ENCODE assay signal across 8 cellular contexts in the genomic region with DNA sequence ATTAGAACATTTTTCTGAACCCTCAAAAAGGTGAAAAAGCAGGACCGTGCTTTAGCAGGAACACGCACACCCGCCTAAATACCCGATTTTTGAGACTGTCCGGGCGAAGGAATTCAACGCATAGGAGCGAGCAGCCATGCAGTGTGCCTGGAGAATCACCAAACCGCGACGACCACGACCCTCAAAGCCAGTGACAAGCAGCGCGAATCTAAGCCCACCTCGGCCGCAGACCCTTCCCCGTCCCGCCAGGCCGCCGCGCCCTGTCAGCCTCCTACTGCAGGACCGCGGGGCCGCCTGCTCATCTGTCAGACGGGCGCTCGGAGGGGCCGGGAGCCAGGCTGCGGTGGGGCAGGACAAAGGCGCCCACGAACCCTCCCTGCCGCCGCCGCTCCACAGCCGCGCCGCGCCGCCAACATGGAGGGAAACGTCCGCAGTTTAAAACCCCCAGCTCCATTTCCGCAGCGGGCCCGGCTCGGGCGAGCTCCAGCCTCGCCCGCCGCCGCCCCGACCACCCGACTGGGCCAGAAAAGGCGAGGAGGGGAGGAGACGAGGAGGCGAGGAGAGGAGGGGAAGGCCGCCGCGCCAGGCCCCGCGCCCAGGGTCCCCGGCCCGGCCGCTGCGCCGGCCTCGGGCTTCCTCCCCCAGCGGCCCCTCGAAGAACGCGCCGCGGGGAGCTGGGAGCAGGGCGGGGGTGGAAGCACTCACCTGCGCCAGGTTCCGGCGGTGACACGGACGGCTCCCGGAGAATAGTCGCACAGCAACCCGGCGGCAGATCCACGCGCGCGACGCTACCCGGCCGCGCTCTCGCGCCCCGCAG. TPM values are rescaled to one million over a fixed set of nuclear protein-coding genes. Genes with fewer than 3 reads are reported as not detected.
A peak's percentile ranks its signal among the peaks of the same experiment; 100 is the strongest.
DNase-seq lines count a peak whose midpoint lies in the region; ATAC-seq and TF ChIP-seq lines count a peak whose summit lies in the region.

Gene LBR, minus strand, starts transcription at position 790 of the 817 bp plus-strand sequence. CDS start 3,963 bp downstream, outside the sequence.

- TF ChIP-seq POLR2A in GM18505 (IDR thresholded peaks at IDR 0.05; ENCODE audit: borderline replicate concordance, extremely low read depth, insufficient read depth, insufficient read length), result peak; percentile 66

- H3K36me3 ChIP-seq in SJCRH30, result no peaks in the 10 kb centered on the region
- H3K36me3 ChIP-seq in colonic mucosa, result no peaks in the 10 kb centered on the region
- no peaks in the 10 kb centered on the region for H3K36me3 ChIP-seq in left lung

- intact Hi-C loops in colonic mucosa (cut with DNase I), result no loop called here
- intact Hi-C loops in left lung (cut with DNase I), result no loop called here

- H3K27me3 ChIP-seq in SJCRH30 (no peaks in the 10 kb centered on the region), colonic mucosa (no peaks in the 10 kb centered on the region), left lung (no peaks in the 10 kb centered on the region)

- peak within 1 kb of the TSS; percentile 92 to 97 for H3K9ac ChIP-seq in colonic mucosa (ENCODE audit: low read depth in 2 of 2, low read length in 2 of 2)

- H3K4me3 ChIP-seq in SJCRH30 (peak within 1 kb of the TSS; percentile 92), colonic mucosa (peak within 1 kb of the TSS; percentile 91), left lung (peak within 1 kb of the TSS; percentile 90 to 99)

- H3K9me3 ChIP-seq in SJCRH30 (replicated peaks), result 0 out of 2 replicates have a peak, but pooled peaks cover 2% of the 10 kb centered on the region
- no peaks in the 10 kb centered on the region for H3K9me3 ChIP-seq in colonic mucosa
- H3K9me3 ChIP-seq in left lung, result no peaks in the 10 kb centered on the region

- TF ChIP-seq CTCF in colonic mucosa (IDR thresholded peaks at IDR 0.05) (no peak), left lung (IDR thresholded peaks at IDR 0.05) (no peak)

- peak within 1 kb of the TSS; percentile 72 for H3K27ac ChIP-seq in SJCRH30
- H3K27ac ChIP-seq in colonic mucosa, result peak within 1 kb of the TSS; percentile 90
- H3K27ac ChIP-seq in left lung, result peak within 1 kb of the TSS; percentile 91 to 96

- H3K4me1 ChIP-seq in SJCRH30 (peaks cover 15% of the 10 kb centered on the region), colonic mucosa (peaks cover 5% of the 10 kb centered on the region), left lung (peaks cover 15 to 56% of the 10 kb centered on the region in 2 donors)

- ATAC-seq in GM18505 (IDR thresholded peaks at IDR 0.05; ENCODE audit: unreplicated experiment), result no peak
- peak; percentile 36 for ATAC-seq in HG02885 (IDR thresholded peaks at IDR 0.05; ENCODE audit: poor library complexity, unreplicated experiment)
- peak; percentile 25 for ATAC-seq in left lung

- DNase-seq in A172 (ENCODE audit: low spot score), result no peak
- DNase-seq in SJCRH30, result peak; percentile 51 to 66
- peak; percentile 43 for DNase-seq in colonic mucosa
- DNase-seq in left lung, result peak in 1 of 2 donors; percentile 90
- peak; percentile 57 for DNase-seq in stimulated activated CD8-positive, alpha-beta memory T cell treated with anti-CD3 and anti-CD28 coated beads, Interleukin-4, amount 100 ng/mL, for 48 hours
- DNase-seq in OCI-M1 (lab: John Stamatoyannopoulos, UW), result no peak

RNA-seq across cellular contexts. Expression of gene LBR, which starts in this region (rescaled TPM):
- 71.0 and 72.5 TPM in 2 replicates for total RNA-seq in A172 (2014; rRNA removed; shearing (Covaris generic))
- 145 TPM in 2 replicates for total RNA-seq in SJCRH30 (2014; rRNA removed; shearing (Covaris generic))
- 100 to 1,000 TPM; 111 to 147 TPM for total RNA-seq in colonic mucosa
- 10 to 100 TPM; 42.4 to 75.0 TPM for total RNA-seq in left lung

Comparison
In these comparisons a context has a peak if more than half of its experiments do, and no peak if none do; other contexts are left out.
1. DNase-seq: peak in SJCRH30 (2 of 2), colonic mucosa (single experiment) and stimulated activated CD8-positive, alpha-beta memory T cell treated with anti-CD3 and anti-CD28 coated beads, Interleukin-4, amount 100 ng/mL, for 48 hours (single experiment); none in A172 (single experiment) and OCI-M1 (single experiment).
2. Peak in every context shown above with its lines, with median percentiles within 50 percentile points of each other: H3K27ac ChIP-seq and H3K4me3 ChIP-seq.